In the genomic region with DNA sequence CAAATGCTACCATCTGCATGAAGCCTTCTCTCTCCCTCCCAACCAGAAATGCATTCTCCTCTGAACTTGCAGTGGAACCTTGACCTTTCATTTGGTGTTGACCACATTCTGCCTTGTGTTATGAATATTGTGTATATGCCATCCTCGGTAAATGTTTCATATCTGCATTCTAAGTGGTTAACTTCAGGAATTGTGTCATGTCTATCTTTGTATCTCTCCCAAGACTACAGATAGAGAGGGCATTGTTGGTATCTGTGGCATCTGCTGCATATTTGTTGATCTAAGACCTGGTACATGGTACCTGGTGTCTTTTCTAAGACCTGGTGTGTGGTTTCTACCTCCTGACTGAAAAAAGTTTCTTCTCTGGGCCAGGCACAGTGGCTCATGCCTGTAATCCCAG, we compare ENCODE assay signal across 22 cellular contexts.
"Had no signal": no experiment of that assay in that cellular context is flagged by ENCODE, and none has a peak within 500 bp of the region (broad histone marks: within the 10 kb centered on the region; RNA-seq: fewer than 3 reads in every experiment).

No MANE protein-coding gene starts in this region.

- H3K27me3 Mint-ChIP-seq: activated CD4-positive, alpha-beta memory T cell treated with anti-CD3 and anti-CD28 coated beads, Interleukin-2, amount 10 ng/mL, durations not matched to agents 7 days and 5 days; activated CD4-positive, alpha-beta T cell treated with anti-CD3 and anti-CD28 coated beads, Interleukin-2, amount 10 ng/mL, durations not matched to agents 7 days and 5 days; activated CD8-positive, alpha-beta memory T cell treated with anti-CD3 and anti-CD28 coated beads, Interleukin-2, amount 10 ng/mL, durations not matched to agents 7 days and 5 days; naive B cell had no signal

- DNase-seq: activated CD4-positive, alpha-beta memory T cell treated with anti-CD3 and anti-CD28 coated beads, Interleukin-2, amount 10 ng/mL, durations not matched to agents 7 days and 5 days; activated CD4-positive, alpha-beta T cell treated with anti-CD3 and anti-CD28 coated beads, Interleukin-2, amount 10 ng/mL, durations not matched to agents 7 days and 5 days; activated CD4-positive, CD25-positive, alpha-beta regulatory T cell; activated CD8-positive, alpha-beta memory T cell treated with anti-CD3 and anti-CD28 coated beads, Interleukin-2, amount 10 ng/mL, durations not matched to agents 7 days and 5 days; activated effector memory CD4-positive, alpha-beta T cell treated with anti-CD3 and anti-CD28 coated beads, Interleukin-2, amount 50 U/mL, for 16 hours; activated naive CD4-positive, alpha-beta T cell treated with anti-CD3 and anti-CD28 coated beads, Interleukin-2, amount 50 U/mL, for 16 hours; brain microvascular endothelial cell; dorsolateral prefrontal cortex; effector memory CD4-positive, alpha-beta T cell; islet precursor cell; left cardiac atrium; naive B cell; occipital lobe; psoas muscle; sigmoid colon; small intestine; stimulated activated CD4-positive, alpha-beta T cell treated with anti-CD3 and anti-CD28 coated beads, Interleukin-4, amount 100 ng/mL, for 4 hours; stimulated activated CD8-positive, alpha-beta memory T cell treated with anti-CD3 and anti-CD28 coated beads, Interleukin-4, amount 100 ng/mL, for 48 hours; stimulated activated naive CD4-positive, alpha-beta T cell treated with Interleukin-2 at 50 U/mL for 16 hours; trophoblast cell had no signal

- H3K36me3 Mint-ChIP-seq: mesothelial cell of epicardium, neural progenitor cell had no signal

- H3K4me3 Mint-ChIP-seq: activated CD4-positive, alpha-beta memory T cell treated with anti-CD3 and anti-CD28 coated beads, Interleukin-2, amount 10 ng/mL, durations not matched to agents 7 days and 5 days; activated CD4-positive, alpha-beta T cell treated with anti-CD3 and anti-CD28 coated beads, Interleukin-2, amount 10 ng/mL, durations not matched to agents 7 days and 5 days; activated CD8-positive, alpha-beta memory T cell treated with anti-CD3 and anti-CD28 coated beads, Interleukin-2, amount 10 ng/mL, durations not matched to agents 7 days and 5 days; mesothelial cell of epicardium; neural progenitor cell had no signal

- ATAC-seq: activated CD8-positive, alpha-beta memory T cell treated with anti-CD3 and anti-CD28 coated beads, Interleukin-2, amount 10 ng/mL, durations not matched to agents 7 days and 5 days; left cardiac atrium; psoas muscle had no signal

- H3K9me3 Mint-ChIP-seq: activated CD4-positive, alpha-beta memory T cell treated with anti-CD3 and anti-CD28 coated beads, Interleukin-2, amount 10 ng/mL, durations not matched to agents 7 days and 5 days; activated CD4-positive, alpha-beta T cell treated with anti-CD3 and anti-CD28 coated beads, Interleukin-2, amount 10 ng/mL, durations not matched to agents 7 days and 5 days; mesothelial cell of epicardium; naive B cell; neural progenitor cell had no signal

- H3K27ac Mint-ChIP-seq: activated CD4-positive, alpha-beta memory T cell treated with anti-CD3 and anti-CD28 coated beads, Interleukin-2, amount 10 ng/mL, durations not matched to agents 7 days and 5 days; activated CD4-positive, alpha-beta T cell treated with anti-CD3 and anti-CD28 coated beads, Interleukin-2, amount 10 ng/mL, durations not matched to agents 7 days and 5 days; activated CD8-positive, alpha-beta memory T cell treated with anti-CD3 and anti-CD28 coated beads, Interleukin-2, amount 10 ng/mL, durations not matched to agents 7 days and 5 days; mesothelial cell of epicardium; neural progenitor cell had no signal
